ENCODE assay signal across 18 cellular contexts in the genomic region with DNA sequence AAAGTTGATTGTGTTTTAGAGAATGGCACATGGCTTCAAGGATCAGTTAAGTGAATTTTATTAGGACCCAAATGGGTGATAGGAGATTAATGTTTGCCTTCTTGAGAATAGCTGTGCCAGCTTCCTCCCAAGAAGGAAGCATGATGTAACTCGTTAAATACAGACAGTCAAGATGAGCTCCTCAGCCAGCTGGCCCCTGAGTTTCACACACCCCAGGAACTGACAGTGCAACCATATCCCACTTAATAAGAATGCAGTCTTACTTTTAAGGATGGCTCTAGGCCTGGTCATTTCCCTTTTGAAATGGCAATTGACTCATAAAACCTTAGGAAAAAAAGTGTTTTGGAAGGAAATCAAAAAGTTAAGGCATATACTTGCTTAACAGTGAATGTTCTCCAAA.
DNase-seq lines count a peak whose midpoint lies in the region; ATAC-seq and TF ChIP-seq lines count a peak whose summit lies in the region.
"Had no signal": no experiment of that assay in that cellular context is flagged by ENCODE, and none has a peak within 500 bp of the region (broad histone marks: within the 10 kb centered on the region; RNA-seq: fewer than 3 reads in every experiment).

No MANE protein-coding gene starts in this region.

- no peaks in the 10 kb centered on the region for H3K9me2 ChIP-seq in PC-3 (replicated peaks; ENCODE audit: low read length)

- CTCF ChIA-PET in PC-3 (lab: Charles Lee) = interaction anchor here (0.7 kb wide), 1 partner anchor 1101 kb away, joined by 4 read pairs; no protein-coding TSS in a partner anchor

- peak; percentile 45 for DNase-seq in NCI-H82 (lab: John Stamatoyannopoulos, UW)
- no peak for DNase-seq in NCI-H82 treated with DMSO at 0.1 percent for 48 hours (lab: John Stamatoyannopoulos, UW; ENCODE audit: unreplicated experiment)
- DNase-seq in PC-3 = peak; percentile 56
- DNase-seq in fibroblast of peridontal ligament (ENCODE audit: extremely low read depth) = peak; percentile 31
- DNase-seq in anterior cingulate cortex (lab: John Stamatoyannopoulos, UW) = no peak
- DNase-seq: activated CD4-positive, CD25-positive, alpha-beta regulatory T cell; activated effector memory CD4-positive, alpha-beta T cell treated with anti-CD3 and anti-CD28 coated beads, Interleukin-2, amount 50 U/mL, for 16 hours; Caco-2; gastrocnemius medialis; lower lobe of right lung; naive thymus-derived CD4-positive, alpha-beta T cell; NCI-H1417; substantia nigra; SW 1271 had no signal

- no peak overlapping the region for H3K4me3 ChIP-seq in PC-3 (ENCODE audit: low read length)
- H3K4me3 ChIP-seq: gastrocnemius medialis, lower lobe of right lung had no signal

- intact Hi-C loops in PC-3 (cut with micrococcal nuclease) = loop anchor here (10.0 kb wide), 1 partner anchor 229 kb away; no protein-coding TSS in a partner anchor

- no peaks in the 10 kb centered on the region for H3K9me3 ChIP-seq in PC-3 (ENCODE audit: low read length)
- H3K9me3 ChIP-seq: Caco-2, gastrocnemius medialis, lower lobe of right lung had no signal

- peaks cover 11% of the 10 kb centered on the region for H3K4me1 ChIP-seq in PC-3 (ENCODE audit: insufficient read depth, low read length)
- H3K4me1 ChIP-seq: gastrocnemius medialis had no signal

- peak overlapping the region; percentile 15; the same call in 1 of the 2 replicates for H3K27ac ChIP-seq in PC-3 (ENCODE audit: low read length)
- H3K27ac ChIP-seq: gastrocnemius medialis, lower lobe of right lung had no signal

- no peaks in the 10 kb centered on the region for H4K20me1 ChIP-seq in PC-3 (ENCODE audit: low read length)

- H3K27me3 ChIP-seq in PC-3 (ENCODE audit: low read length) = no peaks in the 10 kb centered on the region
- H3K27me3 ChIP-seq: gastrocnemius medialis had no signal

- no peaks in the 10 kb centered on the region for H3F3A ChIP-seq in PC-3 (ENCODE audit: low read length, unreplicated experiment)

- BruUV-seq in PC-3 (replicated peaks; lab: Mats Ljungman, UMichigan) = no TSS peak

- H3K79me2 ChIP-seq in PC-3 (ENCODE audit: low read length) = no peaks in the 10 kb centered on the region

- no peak for TF ChIP-seq CTCF in PC-3 (conservative IDR thresholded peaks at IDR 0.05; ENCODE audit: low read depth, low read length)

- ATAC-seq in PC-3 = peak; percentile 99
- no peak for ATAC-seq in HG03025 (IDR thresholded peaks at IDR 0.05; ENCODE audit: low FRiP score, unreplicated experiment)
- no peak for ATAC-seq in HG02588 (IDR thresholded peaks at IDR 0.05; ENCODE audit: unreplicated experiment)
- no peak for ATAC-seq in GM21423 (IDR thresholded peaks at IDR 0.05; ENCODE audit: unreplicated experiment)
- ATAC-seq: gastrocnemius medialis; HepG2; naive thymus-derived CD4-positive, alpha-beta T cell had no signal

- H2AFZ ChIP-seq in PC-3 (ENCODE audit: low read length) = no peak overlapping the region

- no peaks in the 10 kb centered on the region for H3K36me3 ChIP-seq in PC-3 (ENCODE audit: low read depth, low read length)
- H3K36me3 ChIP-seq: gastrocnemius medialis, lower lobe of right lung had no signal

- POLR2A ChIA-PET in PC-3 (lab: Charles Lee; ENCODE audit: unreplicated experiment) = no interaction called here

- H3K4me2 ChIP-seq in PC-3 (ENCODE audit: low read length) = no peak overlapping the region; the same call in 1 of the 2 replicates

- no peak overlapping the region for H3K9ac ChIP-seq in PC-3 (ENCODE audit: low read length)

Comparison
In these comparisons a context has a peak if more than half of its experiments do, and no peak if none do; other contexts are left out.
1. DNase-seq: peak in NCI-H82 (single experiment), PC-3 (single experiment) and fibroblast of peridontal ligament (single experiment); none in NCI-H82 treated with DMSO at 0.1 percent for 48 hours (single experiment) and anterior cingulate cortex (0 of 58).